Comparison of ENCODE assay signal across 8 cellular contexts in the genomic region with DNA sequence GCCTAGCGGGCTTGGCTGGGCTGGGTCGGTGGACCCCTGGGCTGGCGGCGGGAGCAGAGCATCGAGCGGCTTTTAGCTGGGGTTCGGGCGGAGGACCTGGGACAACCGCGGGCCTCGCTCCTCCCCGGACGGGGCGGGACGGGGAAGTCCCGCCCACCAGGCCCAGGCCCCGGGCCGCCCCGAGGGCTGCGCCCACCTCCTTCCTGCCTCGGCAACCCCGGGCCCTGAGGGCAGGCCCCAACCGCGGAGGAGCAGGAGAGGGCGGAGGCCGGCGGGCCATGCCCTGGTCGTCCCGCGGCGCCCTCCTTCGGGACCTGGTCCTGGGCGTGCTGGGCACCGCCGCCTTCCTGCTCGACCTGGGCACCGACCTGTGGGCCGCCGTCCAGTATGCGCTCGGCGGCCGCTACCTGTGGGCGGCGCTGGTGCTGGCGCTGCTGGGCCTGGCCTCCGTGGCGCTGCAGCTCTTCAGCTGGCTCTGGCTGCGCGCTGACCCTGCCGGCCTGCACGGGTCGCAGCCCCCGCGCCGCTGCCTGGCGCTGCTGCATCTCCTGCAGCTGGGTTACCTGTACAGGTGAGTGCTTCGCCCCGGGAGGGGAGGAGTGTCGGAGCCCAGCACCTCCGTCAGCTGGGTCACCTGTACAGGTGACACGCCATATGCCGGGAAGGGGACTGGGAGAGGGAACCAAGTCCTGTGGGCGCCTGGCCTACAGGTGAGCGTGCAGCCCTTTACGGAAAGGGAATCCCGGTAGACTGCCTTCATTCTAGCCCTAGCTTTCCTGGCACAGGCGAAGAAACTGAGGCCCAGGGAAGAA.
DNase-seq lines count a peak whose midpoint lies in the region; ATAC-seq and TF ChIP-seq lines count a peak whose summit lies in the region.

A gene with protein sequence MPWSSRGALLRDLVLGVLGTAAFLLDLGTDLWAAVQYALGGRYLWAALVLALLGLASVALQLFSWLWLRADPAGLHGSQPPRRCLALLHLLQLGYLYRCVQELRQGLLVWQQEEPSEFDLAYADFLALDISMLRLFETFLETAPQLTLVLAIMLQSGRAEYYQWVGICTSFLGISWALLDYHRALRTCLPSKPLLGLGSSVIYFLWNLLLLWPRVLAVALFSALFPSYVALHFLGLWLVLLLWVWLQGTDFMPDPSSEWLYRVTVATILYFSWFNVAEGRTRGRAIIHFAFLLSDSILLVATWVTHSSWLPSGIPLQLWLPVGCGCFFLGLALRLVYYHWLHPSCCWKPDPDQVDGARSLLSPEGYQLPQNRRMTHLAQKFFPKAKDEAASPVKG (plus strand): TSS at position 182 of the 812 bp plus-strand sequence. CDS start 97 bp downstream, at position 279.

- H3K27me3 ChIP-seq in muscle layer of colon (ENCODE audit: control insufficient read depth in 1 of 2, insufficient read depth in 2 of 2, low read length in 2 of 2): no peaks in the 10 kb centered on the region

- ATAC-seq in HG03060 (IDR thresholded peaks at IDR 0.05; ENCODE audit: low read depth, unreplicated experiment): peak; percentile 40

- peak within 1 kb of the TSS; percentile 100 for H3K27ac ChIP-seq in muscle layer of colon (ENCODE audit: low read depth, low read length)

- H3K36me3 ChIP-seq in muscle layer of colon (ENCODE audit: insufficient read depth, low read length): peaks cover 7% of the 10 kb centered on the region

- DNase-seq in NCI-H2107 treated with DMSO at 0.1 percent for 48 hours (lab: John Stamatoyannopoulos, UW; ENCODE audit: unreplicated experiment) (peak; percentile 30), NCI-H2107 (lab: John Stamatoyannopoulos, UW) (no peak), NCI-H774 (lab: John Stamatoyannopoulos, UW) (peak; percentile 50), activated T-cell treated with anti-CD3 and anti-CD28 coated beads for 48 hours (ENCODE audit: low read depth) (peak; percentile 84), erythroblast (lab: John Stamatoyannopoulos, UW) (peak in 1 of 2 experiments; percentile 79)
- peak; percentile 65 to 66 for DNase-seq in stimulated activated CD8-positive, alpha-beta memory T cell treated with anti-CD3 and anti-CD28 coated beads, Interleukin-7, amount 100 ng/mL, for 48 hours (ENCODE audit: extremely low read depth in 1 of 2, low read depth in 1 of 2)

- peak within 1 kb of the TSS; percentile 81 to 92 for H3K4me3 ChIP-seq in muscle layer of colon (ENCODE audit: low read depth in 1 of 2, low read length in 2 of 2)

- TF ChIP-seq POLR2A in erythroblast (IDR thresholded peaks at IDR 0.05; ENCODE audit: low read length): peak; percentile 49

- H3K9me3 ChIP-seq in muscle layer of colon (ENCODE audit: low read length): no peaks in the 10 kb centered on the region

- peaks cover 18% of the 10 kb centered on the region for H3K4me1 ChIP-seq in muscle layer of colon (ENCODE audit: insufficient read depth, low read length)

- peak within 1 kb of the TSS; percentile 82 for H3K9ac ChIP-seq in muscle layer of colon (ENCODE audit: low read length)
